ENCODE assay signal across 8 cellular contexts in genomic region chr14:96741151-96741977, GRCh38. TPM values are rescaled to one million over a fixed set of nuclear protein-coding genes. Genes with fewer than 3 reads are reported as not detected.
DNase-seq lines count a peak whose midpoint lies in the region; ATAC-seq and TF ChIP-seq lines count a peak whose summit lies in the region.

No MANE protein-coding gene starts in this region.

- H3K9me3 Mint-ChIP-seq in type B pancreatic cell: no peaks in the 10 kb centered on the region

- no peak overlapping the region for H3K23ac ChIP-seq in trophoblast cell (ENCODE audit: low read length)

- no CpG with 5 or more reads among the region's 62 CpGs for WGBS in trophoblast cell (ENCODE audit: extremely low coverage, insufficient coverage, insufficient read length)

- peak overlapping the region; percentile 23 for H3K9ac ChIP-seq in SK-N-MC (ENCODE audit: insufficient read length)
- no peak overlapping the region for H3K9ac ChIP-seq in trophoblast cell (ENCODE audit: low read length)

- H3K36me3 ChIP-seq in ACC112 (ENCODE audit: insufficient read depth, low read length): no peaks in the 10 kb centered on the region
- no peaks in the 10 kb centered on the region for H3K36me3 ChIP-seq in SK-N-MC (ENCODE audit: insufficient read depth, low read length)
- no peaks in the 10 kb centered on the region for H3K36me3 ChIP-seq in trophoblast cell (ENCODE audit: control insufficient read depth in 1 of 2, insufficient read depth in 2 of 2, low read length in 2 of 2)

- TF ChIP-seq CTCF in type B pancreatic cell (conservative IDR thresholded peaks at IDR 0.05): peak; percentile 96

- DNase-seq in SK-N-MC (ENCODE audit: low read depth, low spot score) (no peak), Right ventricle myocardium superior (peak; percentile 76), trophoblast cell (peak; percentile 27 to 78), type B pancreatic cell (ENCODE audit: extremely low spot score, unreplicated experiment) (peak; percentile 85)
- peak; percentile 79 for DNase-seq in activated naive CD4-positive, alpha-beta T cell treated with anti-CD3 and anti-CD28 coated beads, Interleukin-2, amount 50 U/mL, for 16 hours

- H3K14ac ChIP-seq in trophoblast cell (ENCODE audit: low read length): no peak overlapping the region

- H2AFZ ChIP-seq in ACC112 (ENCODE audit: low read length, unreplicated experiment) (peak overlapping the region; percentile 80), trophoblast cell (ENCODE audit: insufficient read depth, low read length, poor library complexity) (peak overlapping the region; percentile 68)

- H3K4me3 ChIP-seq in ACC112 (ENCODE audit: low read depth, low read length): peak overlapping the region; percentile 77
- H3K4me3 ChIP-seq in SK-N-MC: peak overlapping the region; percentile 85
- peak overlapping the region; percentile 2 for H3K4me3 ChIP-seq in trophoblast cell (ENCODE audit: low read depth, low read length)

- H3K27ac ChIP-seq in ACC112 (ENCODE audit: low read depth, low read length): no peak overlapping the region
- no peak overlapping the region for H3K27ac ChIP-seq in SK-N-MC
- no peak overlapping the region for H3K27ac ChIP-seq in trophoblast cell (ENCODE audit: low read depth, low read length)

- no peak overlapping the region for H3K18ac ChIP-seq in trophoblast cell (ENCODE audit: low read length)

- H2BK120ac ChIP-seq in trophoblast cell (ENCODE audit: insufficient read depth, low read length, poor library complexity): no peak overlapping the region

- peak; percentile 88 for ATAC-seq in GM18498 (IDR thresholded peaks at IDR 0.05; ENCODE audit: unreplicated experiment)
- peak; percentile 59 for ATAC-seq in HG03558 (IDR thresholded peaks at IDR 0.05; ENCODE audit: extremely low read depth, unreplicated experiment)
- ATAC-seq in Right ventricle myocardium superior (ENCODE audit: poor library complexity): peak; percentile 96

- no peaks in the 10 kb centered on the region for H3K79me1 ChIP-seq in trophoblast cell (ENCODE audit: low read length)

- no peak overlapping the region for H4K8ac ChIP-seq in trophoblast cell (ENCODE audit: low read depth, low read length)

- no peak overlapping the region for H3K4ac ChIP-seq in trophoblast cell (ENCODE audit: low read depth, low read length)

- H3K79me2 ChIP-seq in ACC112 (ENCODE audit: control insufficient read depth, insufficient read depth, low read length, unreplicated experiment): no peaks in the 10 kb centered on the region
- H3K79me2 ChIP-seq in trophoblast cell (ENCODE audit: control insufficient read depth, insufficient read depth, low read length, poor library complexity): no peaks in the 10 kb centered on the region

- peaks cover 97% of the 10 kb centered on the region for H3K27me3 ChIP-seq in ACC112 (ENCODE audit: insufficient read depth, low read length)
- H3K27me3 ChIP-seq in trophoblast cell (ENCODE audit: insufficient read depth, low read length): no peaks in the 10 kb centered on the region

- no peak overlapping the region for H2BK5ac ChIP-seq in trophoblast cell (ENCODE audit: low read depth, low read length, poor library complexity)

- H3K4me3 Mint-ChIP-seq in type B pancreatic cell: peak overlapping the region; percentile 83

- H3K27ac Mint-ChIP-seq in type B pancreatic cell: no peak overlapping the region

- intact Hi-C loops in Right ventricle myocardium superior (cut with DNase I): loop anchor here (5.0 kb wide), 1 partner anchor 174 kb away; no protein-coding TSS in a partner anchor

- no peak overlapping the region for H2BK12ac ChIP-seq in trophoblast cell (ENCODE audit: low read length)

- no peak overlapping the region for H2AK5ac ChIP-seq in trophoblast cell (ENCODE audit: low read length)

- H3K9me3 ChIP-seq in SK-N-MC (ENCODE audit: low read depth, low read length) (no peaks in the 10 kb centered on the region), trophoblast cell (ENCODE audit: insufficient read depth, low read depth, low read length) (peaks cover 4% of the 10 kb centered on the region)

- no peaks in the 10 kb centered on the region for H3K4me1 ChIP-seq in ACC112 (ENCODE audit: control insufficient read depth, insufficient read depth, low read length, unreplicated experiment)
- peaks cover 0 to 2% of the 10 kb centered on the region in 2 experiments for H3K4me1 ChIP-seq in trophoblast cell (ENCODE audit: control insufficient read depth in 1 of 2, insufficient read depth in 2 of 2, low read length in 2 of 2)

- no peak overlapping the region for H4K12ac ChIP-seq in trophoblast cell (ENCODE audit: low read depth, low read length)

- H3K36me3 Mint-ChIP-seq in type B pancreatic cell: no peaks in the 10 kb centered on the region

- H4K91ac ChIP-seq in trophoblast cell (ENCODE audit: low read depth, low read length): no peak overlapping the region

- peak overlapping the region; percentile 75 for H3K4me2 ChIP-seq in trophoblast cell (ENCODE audit: low read length)

- peaks cover 78% of the 10 kb centered on the region for H3K27me3 Mint-ChIP-seq in type B pancreatic cell

- peaks cover 15% of the 10 kb centered on the region for H3K4me1 Mint-ChIP-seq in type B pancreatic cell (ENCODE audit: unreplicated experiment)

RNA-seq across cellular contexts. Expression of gene VRK1, which starts 55.8 kb away (rescaled TPM):
- total RNA-seq in Right ventricle myocardium superior (4.7 TPM), type B pancreatic cell (ENCODE audit: low replicate concordance) (18.5 and 36.9 TPM in 2 replicates)
- 23.9 and 24.4 TPM in 2 replicates for polyA plus RNA-seq in trophoblast cell (2013)

Comparison
In these comparisons a context has a peak if more than half of its experiments do, and no peak if none do; other contexts are left out.
1. H3K4me3 ChIP-seq: peak in every context shown above with its lines; median percentile 85 in SK-N-MC; 77 in ACC112; 2 in trophoblast cell.